ENCODE assay signal across 31 cellular contexts in the genomic region with DNA sequence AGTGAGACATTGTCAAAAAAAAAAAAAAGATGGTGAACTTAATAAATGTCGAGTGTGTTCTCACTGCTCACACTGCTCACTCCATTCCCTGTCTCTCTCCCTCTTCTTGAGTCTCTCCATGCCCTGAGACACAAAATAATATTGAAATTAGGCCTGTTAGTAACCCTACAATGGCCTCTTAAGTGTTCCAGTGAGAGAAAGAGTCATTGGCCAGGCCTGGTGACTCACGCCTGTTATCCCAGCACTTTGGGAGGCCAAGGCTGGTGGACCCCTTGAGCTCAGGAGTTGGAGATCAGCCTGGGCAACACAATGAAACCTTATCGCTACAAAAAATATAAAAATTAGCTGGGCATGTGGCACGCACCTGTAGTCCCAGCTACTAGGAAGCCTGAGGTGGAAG. TPM values are rescaled to one million over a fixed set of nuclear protein-coding genes. Genes with fewer than 3 reads are reported as not detected.
DNase-seq lines count a peak whose midpoint lies in the region; ATAC-seq, FAIRE-seq and TF ChIP-seq lines count a peak whose summit lies in the region.
"Had no signal": no experiment of that assay in that cellular context is flagged by ENCODE, and none has a peak within 500 bp of the region (broad histone marks: within the 10 kb centered on the region; RNA-seq: fewer than 3 reads in every experiment).

No MANE protein-coding gene starts in this region.

- H3K18ac ChIP-seq in mesendoderm (ENCODE audit: low read length): no peak overlapping the region

- H3K9ac ChIP-seq in DND-41 (ENCODE audit: low read depth, low read length): no peak overlapping the region
- no peak overlapping the region for H3K9ac ChIP-seq in astrocyte (ENCODE audit: low read length)
- no peak overlapping the region for H3K9ac ChIP-seq in mesendoderm (ENCODE audit: low read length)

- H3K27me3 ChIP-seq in DND-41 (ENCODE audit: insufficient read depth, low read length, poor library complexity) (no peaks in the 10 kb centered on the region), astrocyte (ENCODE audit: insufficient read depth, low read length) (no peaks in the 10 kb centered on the region), left lung (no peaks in the 10 kb centered on the region), mesendoderm (ENCODE audit: insufficient read depth, low read length, poor library complexity) (no peaks in the 10 kb centered on the region)
- H3K27me3 ChIP-seq: esophagus muscularis mucosa had no signal

- no peaks in the 10 kb centered on the region for H3K79me1 ChIP-seq in mesendoderm (ENCODE audit: low read length)

- no peak overlapping the region for H2AK5ac ChIP-seq in mesendoderm (ENCODE audit: low read length)

- H4K20me1 ChIP-seq in DND-41 (ENCODE audit: insufficient read depth, low read length) (peaks cover under 1% of the 10 kb centered on the region), astrocyte (ENCODE audit: insufficient read depth, low read length) (peaks cover 13% of the 10 kb centered on the region)

- no peak overlapping the region for H3K23ac ChIP-seq in mesendoderm (ENCODE audit: low read length)

- H4K8ac ChIP-seq in mesendoderm (ENCODE audit: low read depth, low read length): no peak overlapping the region

- no peak overlapping the region for H3K4ac ChIP-seq in mesendoderm (ENCODE audit: low read depth, low read length)

- H3K4me1 ChIP-seq in DND-41 (ENCODE audit: insufficient read depth, low read length): no peaks in the 10 kb centered on the region
- no peaks in the 10 kb centered on the region for H3K4me1 ChIP-seq in astrocyte (ENCODE audit: insufficient read depth, low read length)
- H3K4me1 ChIP-seq in left lung: no peaks in the 10 kb centered on the region
- no peaks in the 10 kb centered on the region for H3K4me1 ChIP-seq in mesendoderm (ENCODE audit: control insufficient read depth, low read depth, low read length)
- H3K4me1 ChIP-seq: Caco-2 had no signal

- H3K4me2 ChIP-seq in DND-41 (ENCODE audit: insufficient read depth, low read length) (no peak overlapping the region), astrocyte (ENCODE audit: low read length) (no peak overlapping the region), mesendoderm (ENCODE audit: low read length) (no peak overlapping the region)

- no peak overlapping the region for H2BK5ac ChIP-seq in mesendoderm (ENCODE audit: low read length)

- peak; percentile 63 for FAIRE-seq in HTR-8/SVneo (lab: Jason Lieb, UNC)
- no peak for FAIRE-seq in astrocyte (lab: Jason Lieb, UNC)

- H3K4me3 Mint-ChIP-seq in astrocyte (ENCODE audit: unreplicated experiment): peak overlapping the region; percentile 8
- H3K4me3 Mint-ChIP-seq: activated CD8-positive, alpha-beta T cell treated with anti-CD3 and anti-CD28 coated beads for 36 hours; endodermal cell; naive B cell; T-cell had no signal

- H3K79me2 ChIP-seq in DND-41 (ENCODE audit: insufficient read depth, low read length) (no peaks in the 10 kb centered on the region), astrocyte (ENCODE audit: insufficient read depth, low read length) (no peaks in the 10 kb centered on the region), mesendoderm (ENCODE audit: control insufficient read depth, insufficient read depth, low read length) (no peaks in the 10 kb centered on the region)

- H3K56ac ChIP-seq in mesendoderm (ENCODE audit: low read length): no peak overlapping the region

- no peak overlapping the region for H3K4me3 ChIP-seq in DND-41 (ENCODE audit: low read depth in 1 of 2, low read length in 2 of 2)
- no peak overlapping the region for H3K4me3 ChIP-seq in astrocyte (ENCODE audit: insufficient read depth, low read depth, low read length)
- no peak overlapping the region for H3K4me3 ChIP-seq in left lung
- no peak overlapping the region for H3K4me3 ChIP-seq in mesendoderm (ENCODE audit: low read length)
- H3K4me3 ChIP-seq: esophagus muscularis mucosa, thoracic aorta had no signal

- no peak overlapping the region for H3K27ac ChIP-seq in DND-41 (ENCODE audit: low read length)
- no peak overlapping the region for H3K27ac ChIP-seq in astrocyte (ENCODE audit: low read depth, low read length)
- peak overlapping the region in 1 of 2 donors; percentile 33 for H3K27ac ChIP-seq in left lung
- H3K27ac ChIP-seq in mesendoderm (ENCODE audit: low read depth, low read length): no peak overlapping the region
- H3K27ac ChIP-seq: esophagus muscularis mucosa, thoracic aorta had no signal

- H3K36me3 ChIP-seq in DND-41 (ENCODE audit: insufficient read depth, low read length) (peaks cover 40% of the 10 kb centered on the region), astrocyte (ENCODE audit: insufficient read depth, low read length) (peaks cover 21% of the 10 kb centered on the region), left lung (peaks cover 0 to 47% of the 10 kb centered on the region in 2 donors), mesendoderm (ENCODE audit: control insufficient read depth, insufficient read depth, low read length) (peaks cover 6% of the 10 kb centered on the region)

- TF ChIP-seq CTCF in DND-41 (IDR thresholded peaks at IDR 0.05; ENCODE audit: borderline replicate concordance, extremely low read depth, low read length, poor library complexity, severe bottlenecking) (no peak), astrocyte (IDR thresholded peaks at IDR 0.05; ENCODE audit: insufficient read depth, low read depth, low read length) (no peak), left lung (IDR thresholded peaks at IDR 0.05) (no peak)

- peak; percentile 13; the same call in 1 of the 3 replicates for ATAC-seq in DND-41 (ENCODE audit: insufficient read depth, low read depth)
- peak; percentile 91 for ATAC-seq in left lung
- ATAC-seq: activated CD8-positive, alpha-beta T cell treated with anti-CD3 and anti-CD28 coated beads for 36 hours; T-cell had no signal

- H4K5ac ChIP-seq in mesendoderm (ENCODE audit: low read length): no peak overlapping the region

- H3K36me3 Mint-ChIP-seq in astrocyte (ENCODE audit: low read depth, unreplicated experiment): peaks cover 22% of the 10 kb centered on the region

- H3K27me3 Mint-ChIP-seq in astrocyte (ENCODE audit: low read depth, unreplicated experiment): no peaks in the 10 kb centered on the region
- H3K27me3 Mint-ChIP-seq: activated CD8-positive, alpha-beta T cell treated with anti-CD3 and anti-CD28 coated beads for 36 hours; naive B cell; T-cell had no signal

- H2AFZ ChIP-seq in DND-41 (ENCODE audit: low read depth, low read length): no peak overlapping the region
- no peak overlapping the region for H2AFZ ChIP-seq in astrocyte (ENCODE audit: low read depth, low read length)

- H3K9me3 ChIP-seq in DND-41 (ENCODE audit: insufficient read depth, low read length, severe bottlenecking): no peaks in the 10 kb centered on the region
- no peaks in the 10 kb centered on the region for H3K9me3 ChIP-seq in astrocyte (ENCODE audit: insufficient read depth, low read depth, low read length)
- H3K9me3 ChIP-seq in left lung: no peaks in the 10 kb centered on the region
- H3K9me3 ChIP-seq: Caco-2, esophagus muscularis mucosa, thoracic aorta had no signal

- DNase-seq in DND-41 (no peak), HTR-8/SVneo (ENCODE audit: insufficient read length, low spot score) (no peak), astrocyte (ENCODE audit: low read depth) (no peak), left lung (peak in 1 of 2 donors; percentile 42), mesendoderm (no peak), H4 (ENCODE audit: low spot score) (no peak), GOT3 (lab: John Stamatoyannopoulos, UW) (no peak)
- no peak for DNase-seq in stimulated activated CD4-positive, alpha-beta T cell treated with anti-CD3 and anti-CD28 coated beads, Interleukin-2, amount 100 ng/mL, for 24 hours
- DNase-seq: ACHN; activated CD4-positive, CD25-positive, alpha-beta regulatory T cell treated with anti-CD3 and anti-CD28 coated beads, Interleukin-2, amount 50 U/mL, for 72 hours; activated CD8-positive, alpha-beta T cell treated with anti-CD3 and anti-CD28 coated beads for 36 hours; activated gamma-delta T cell; Caco-2; cortex of kidney; endodermal cell; Kasumi-1; kidney glomerular epithelial cell; mammary epithelial cell; naive B cell; NCI-H1694 treated with DMSO at 0.1 percent for 48 hours; NCI-H2171; NCI-H524; retina; stimulated activated CD4-positive, alpha-beta T cell treated with anti-CD3 and anti-CD28 coated beads, Interleukin-4, amount 100 ng/mL, for 24 hours; stimulated activated naive CD4-positive, alpha-beta T cell treated with Interleukin-2 at 50 U/mL for 16 hours; T-cell had no signal

- no CpG with 5 or more reads among the region's 4 CpGs for WGBS in mesendoderm (ENCODE audit: extremely low coverage, insufficient coverage, low lambda C conversion rate)

- no peaks in the 10 kb centered on the region for H3K9me3 Mint-ChIP-seq in astrocyte (ENCODE audit: unreplicated experiment)
- H3K9me3 Mint-ChIP-seq: activated CD8-positive, alpha-beta T cell treated with anti-CD3 and anti-CD28 coated beads for 36 hours; endodermal cell; naive B cell; T-cell had no signal

- no peak overlapping the region for H2BK120ac ChIP-seq in mesendoderm (ENCODE audit: low read depth, low read length)

- no peak overlapping the region for H2BK15ac ChIP-seq in mesendoderm (replicated peaks; ENCODE audit: low read depth)

- intact Hi-C loops in left lung (cut with DNase I): no loop called here

- H3K4me1 Mint-ChIP-seq in astrocyte (ENCODE audit: low read depth, unreplicated experiment): peaks cover 2% of the 10 kb centered on the region
- H3K4me1 Mint-ChIP-seq: endodermal cell, T-cell had no signal

- no peak overlapping the region for H3K27ac Mint-ChIP-seq in astrocyte (ENCODE audit: unreplicated experiment)
- H3K27ac Mint-ChIP-seq: activated CD8-positive, alpha-beta T cell treated with anti-CD3 and anti-CD28 coated beads for 36 hours; endodermal cell; T-cell had no signal

RNA-seq across cellular contexts. Expression of gene CSF3, which starts 16.2 kb away (rescaled TPM):
- not detected in 2 replicates for total RNA-seq in astrocyte
- 1 to 10 TPM in 1 of 2 donors, under 1 TPM in 1; 0.61 to 1.7 TPM for total RNA-seq in left lung
- 0.04 TPM for polyA plus RNA-seq in mesendoderm (2013, experiment 1 of 2)
- 0.04 TPM for polyA plus RNA-seq in mesendoderm (2013, experiment 2 of 2)
- total RNA-seq in H4 (2014; rRNA removed; shearing (Covaris generic)): not detected in 2 replicates
- total RNA-seq: activated CD8-positive, alpha-beta T cell treated with anti-CD3 and anti-CD28 coated beads for 36 hours; Caco-2; cardiac septum; endodermal cell; T-cell had no signal
- polyA plus RNA-seq: BJ had no signal

RNA-seq across cellular contexts. Expression of gene PSMD3, which starts 18.5 kb away (rescaled TPM):
- total RNA-seq in astrocyte (129 and 134 TPM in 2 replicates), left lung (100 to 1,000 TPM in 1 of 2 donors, 10 to 100 TPM in 1; 72.8 to 117 TPM)
- 159 TPM for polyA plus RNA-seq in mesendoderm (2013, experiment 1 of 2)
- polyA plus RNA-seq in mesendoderm (2013, experiment 2 of 2): 159 TPM
- total RNA-seq in H4 (2014; rRNA removed; shearing (Covaris generic)): 165 and 172 TPM in 2 replicates

RNA-seq across cellular contexts. Expression of gene GSDMA, which starts 36.3 kb away (rescaled TPM):
- total RNA-seq in astrocyte: not detected in 2 replicates
- total RNA-seq in left lung: under 1 TPM in 1 of 2 donors, not detected in 1; 0.76 TPM
- not detected for polyA plus RNA-seq in mesendoderm (2013, experiment 1 of 2)
- polyA plus RNA-seq in mesendoderm (2013, experiment 2 of 2): not detected
- total RNA-seq in H4 (2014; rRNA removed; shearing (Covaris generic)): not detected in 2 replicates
- total RNA-seq: Caco-2, endodermal cell, glomerular endothelial cell had no signal
- polyA plus RNA-seq: BJ had no signal

RNA-seq across cellular contexts. Expression of gene MED24, which starts 55.1 kb away (rescaled TPM):
- total RNA-seq in astrocyte (49.2 and 56.4 TPM in 2 replicates), left lung (10 to 100 TPM; 72.0 to 75.2 TPM)
- 54.7 TPM for polyA plus RNA-seq in mesendoderm (2013, experiment 1 of 2)
- 54.0 TPM for polyA plus RNA-seq in mesendoderm (2013, experiment 2 of 2)
- total RNA-seq in H4 (2014; rRNA removed; shearing (Covaris generic)): 33.9 and 44.5 TPM in 2 replicates
